1 cellular context compared by ENCODE assay signal in genomic region chr7:101657171-101657570, GRCh38.
TF ChIP-seq lines count a peak whose summit lies in the region.

No MANE protein-coding gene starts in this region.

TF ChIP-seq in IMR-90, 13 proteins besides CTCF, POLR2A, EP300 and RAD21 (continued from another document):
- no peak for TF ChIP-seq SMC3 (IDR thresholded peaks at IDR 0.05; ENCODE audit: low read depth, low read length)
- TF ChIP-seq RFX5 (IDR thresholded peaks at IDR 0.05; ENCODE audit: low read depth, low read length), result no peak
- TF ChIP-seq BHLHE40 (IDR thresholded peaks at IDR 0.05; ENCODE audit: low read depth, low read length), result no peak
- no peak for TF ChIP-seq RCOR1 (IDR thresholded peaks at IDR 0.05; ENCODE audit: insufficient replicate concordance, low read length)
- TF ChIP-seq NFE2L2 (IDR thresholded peaks at IDR 0.05; ENCODE audit: low read depth, low read length), result no peak
- no peak for TF ChIP-seq FOS (IDR thresholded peaks at IDR 0.05; ENCODE audit: low read depth, low read length)
- TF ChIP-seq CEBPB (IDR thresholded peaks at IDR 0.05; ENCODE audit: low read depth, low read length), result no peak
- TF ChIP-seq MAFK (IDR thresholded peaks at IDR 0.05; ENCODE audit: low read depth, low read length), result no peak
